In genomic region chr22:35648066-35649025, GRCh38 we compare ENCODE assay signal across 8 cellular contexts. TPM values are rescaled to one million over a fixed set of nuclear protein-coding genes. Genes with fewer than 3 reads are reported as not detected.
DNase-seq lines count a peak whose midpoint lies in the region; ATAC-seq lines count a peak whose summit lies in the region.

Gene APOL6, plus strand, starts transcription at chr22:35648446. Its CDS starts 7,980 bp downstream, at chr22:35656426.

- no peaks in the 10 kb centered on the region for H3K36me3 ChIP-seq in H7 (replicated peaks; ENCODE audit: control insufficient read depth, insufficient read depth, low read length)

- no peaks in the 10 kb centered on the region for H3K27me3 ChIP-seq in H7 (ENCODE audit: control insufficient read depth, insufficient read depth, low read length)

- peaks cover 15 to 55% (median 48%) of the 10 kb centered on the region in 4 donors for H3K4me1 Mint-ChIP-seq in naive thymus-derived CD8-positive, alpha-beta T cell

- POLR2A ChIA-PET in naive thymus-derived CD8-positive, alpha-beta T cell (lab: Charles Lee): interaction anchor here (0.7 to 3.4 kb wide), 12 partner anchors 8 to 590 kb away, joined by 3 to 26 read pairs (median 4); partner anchors contain the start of genes APOL2, MB and TOM1

- peaks cover 4 to 19% (median 15%) of the 10 kb centered on the region in 3 donors for H3K36me3 Mint-ChIP-seq in naive thymus-derived CD8-positive, alpha-beta T cell

- peak within 1 kb of the TSS; percentile 98 to 100 (median 99) for H3K27ac Mint-ChIP-seq in naive thymus-derived CD8-positive, alpha-beta T cell

- H3K4me3 ChIP-seq in H7 (ENCODE audit: insufficient read depth, low read depth, low read length): no peak within 1 kb of the TSS

- DNase-seq in DMS153 (lab: John Stamatoyannopoulos, UW): peak; percentile 49
- peak; percentile 50 for DNase-seq in H7
- DNase-seq in NOMO-1 treated with dmso at 0.1 percent for 144 hours (lab: John Stamatoyannopoulos, UW; ENCODE audit: unreplicated experiment): peak; percentile 71
- peak; percentile 81 for DNase-seq in activated CD8-positive, alpha-beta memory T cell treated with anti-CD3 and anti-CD28 coated beads, Interleukin-2, amount 50 U/mL, for 48 hours
- DNase-seq in naive thymus-derived CD8-positive, alpha-beta T cell: peak in 9 of 10 donors; percentile 29 to 78 (median 63)
- DNase-seq in substantia nigra (lab: John Stamatoyannopoulos, UW): peak in 26 of 49 donors; percentile 9 to 62 (median 29)
- no peak for DNase-seq in NCI-H2081 treated with DMSO at 0.1 percent for 48 hours (lab: John Stamatoyannopoulos, UW)

- H3K27ac ChIP-seq in substantia nigra (ENCODE audit: low read depth, low read length, poor library complexity, severe bottlenecking): peak within 1 kb of the TSS; percentile 86

- no peaks in the 10 kb centered on the region for H3K9me3 Mint-ChIP-seq in naive thymus-derived CD8-positive, alpha-beta T cell

- H3K4me3 Mint-ChIP-seq in naive thymus-derived CD8-positive, alpha-beta T cell: peak within 1 kb of the TSS; percentile 98 to 100 (median 100)

- peak; percentile 72 for ATAC-seq in esophagus mucosa
- ATAC-seq in naive thymus-derived CD8-positive, alpha-beta T cell: peak; percentile 74 to 76

- H3K27me3 Mint-ChIP-seq in naive thymus-derived CD8-positive, alpha-beta T cell: no peaks in the 10 kb centered on the region

RNA-seq across cellular contexts. Expression of gene APOL6, which starts in this region (rescaled TPM):
- 0.03 and 0.07 TPM in 2 replicates for total RNA-seq in H7 (2014; rRNA removed; shearing (Covaris generic))
- 8.1 TPM for total RNA-seq in esophagus mucosa
- total RNA-seq in naive thymus-derived CD8-positive, alpha-beta T cell: 10 to 100 TPM; 37.7 to 40.5 TPM
- polyA plus RNA-seq in naive thymus-derived CD8-positive, alpha-beta T cell: 10 to 100 TPM; 13.6 to 20.8 (median 15.5) TPM

Comparison
In these comparisons a context has a peak if more than half of its experiments do, and no peak if none do; other contexts are left out.
1. Peak in DNase-seq in H7; RNA of the gene not detected or under 1 TPM.